In the genomic region with DNA sequence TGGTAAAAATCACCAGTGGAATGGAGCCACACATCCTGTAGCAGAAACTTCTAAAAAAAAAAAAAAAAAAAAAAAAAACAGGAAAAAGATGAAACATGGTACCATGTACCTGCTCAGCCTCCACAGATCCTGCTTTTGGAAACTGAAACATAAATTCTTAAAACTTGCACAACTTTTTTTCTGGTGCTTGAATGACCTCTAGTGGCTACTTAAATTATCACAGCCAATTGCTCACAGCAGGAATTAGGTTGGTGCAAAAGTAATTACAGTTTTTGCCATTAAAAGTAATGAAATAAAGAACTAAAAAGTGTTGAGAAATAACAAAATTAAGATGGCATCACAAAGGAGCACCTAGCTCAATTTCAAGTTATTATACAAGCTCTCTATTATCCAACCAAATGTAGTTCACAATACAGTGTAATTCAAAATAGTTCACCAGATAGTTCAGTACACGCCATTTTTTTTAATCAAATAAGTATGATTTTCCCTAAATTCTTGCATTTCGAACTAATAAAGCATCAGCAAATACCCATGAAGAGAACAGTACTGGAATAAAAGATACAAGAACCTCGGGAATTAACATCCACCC, we compare ENCODE assay signal across 8 cellular contexts.
DNase-seq lines count a peak whose midpoint lies in the region; ATAC-seq, FAIRE-seq and TF ChIP-seq lines count a peak whose summit lies in the region.

No MANE protein-coding gene starts in this region.

- peak; percentile 62 for TF ChIP-seq CTCF in 22Rv1 (IDR thresholded peaks at IDR 0.05)

- ATAC-seq in HG02885 (IDR thresholded peaks at IDR 0.05; ENCODE audit: poor library complexity, unreplicated experiment): no peak
- ATAC-seq in HG03196 (IDR thresholded peaks at IDR 0.05; ENCODE audit: unreplicated experiment): no peak

- no peak overlapping the region for H4K91ac ChIP-seq in mesenchymal stem cell (ENCODE audit: low read length)

- H2BK15ac ChIP-seq in mesenchymal stem cell (ENCODE audit: low read depth, poor library complexity, severe bottlenecking): no peak overlapping the region

- H3K14ac ChIP-seq in mesenchymal stem cell (ENCODE audit: low read length in 2 of 2): no peak overlapping the region

- H3K79me1 ChIP-seq in mesenchymal stem cell (replicated peaks; ENCODE audit: low read length, poor library complexity, severe bottlenecking): no peaks in the 10 kb centered on the region

- no peak overlapping the region for H2AK5ac ChIP-seq in mesenchymal stem cell (ENCODE audit: low read length, severe bottlenecking)

- H3K9me3 ChIP-seq in mesenchymal stem cell (ENCODE audit: control insufficient read depth, low read length): no peaks in the 10 kb centered on the region

- no peak overlapping the region for H2BK12ac ChIP-seq in mesenchymal stem cell (ENCODE audit: low read length in 2 of 2)

- H2AFZ ChIP-seq in mesenchymal stem cell (ENCODE audit: low read depth, low read length): no peak overlapping the region

- WGBS in mesenchymal stem cell: 61% methylated on average over 3 of the region's 3 CpGs

- no peak overlapping the region for H3K18ac ChIP-seq in mesenchymal stem cell (ENCODE audit: low read depth in 1 of 2, low read length in 2 of 2)

- H2BK5ac ChIP-seq in mesenchymal stem cell (ENCODE audit: low read depth, low read length, poor library complexity, severe bottlenecking): no peak overlapping the region

- peak; percentile 98 for FAIRE-seq in G401.6 (lab: Jason Lieb, UNC)

- no peak overlapping the region for H3K4me3 ChIP-seq in mesenchymal stem cell (ENCODE audit: insufficient read depth in 1 of 2, low read depth in 1 of 2, low read length in 2 of 2)

- no peak overlapping the region for H3K4me2 ChIP-seq in mesenchymal stem cell (ENCODE audit: low read length, poor library complexity, severe bottlenecking)

- no peak overlapping the region for H3K4ac ChIP-seq in mesenchymal stem cell (ENCODE audit: low read depth in 1 of 2, low read length in 2 of 2)

- H3K36me3 ChIP-seq in mesenchymal stem cell (ENCODE audit: control insufficient read depth in 1 of 2, insufficient read depth in 2 of 2, low read depth in 1 of 2, low read length in 2 of 2): peaks cover 0 to 6% of the 10 kb centered on the region in 2 experiments

- no peak overlapping the region for H3K9ac ChIP-seq in mesenchymal stem cell (ENCODE audit: low read length)

- H3K27ac ChIP-seq in 22Rv1 (no peak overlapping the region), mesenchymal stem cell (ENCODE audit: low read length, poor library complexity, severe bottlenecking) (no peak overlapping the region)

- no peaks in the 10 kb centered on the region for H3K4me1 ChIP-seq in mesenchymal stem cell (ENCODE audit: control insufficient read depth, insufficient read depth, low read depth, low read length)

- DNase-seq in NCI-H2227 (lab: John Stamatoyannopoulos, UW; ENCODE audit: unreplicated experiment) (peak; percentile 41), mesenchymal stem cell (peak; percentile 47), T1000 (lab: John Stamatoyannopoulos, UW) (no peak)
- DNase-seq in central memory CD4-positive, alpha-beta T cell: peak; percentile 29

- no peak overlapping the region for H4K8ac ChIP-seq in mesenchymal stem cell (ENCODE audit: low read length)

- H3K23ac ChIP-seq in mesenchymal stem cell (ENCODE audit: low read length in 2 of 2): no peak overlapping the region

- no peaks in the 10 kb centered on the region for H3K27me3 ChIP-seq in mesenchymal stem cell (ENCODE audit: control insufficient read depth in 1 of 2, insufficient read depth in 1 of 2, low read length in 2 of 2)

- no peak overlapping the region for H2BK120ac ChIP-seq in mesenchymal stem cell (ENCODE audit: low read depth, low read length)
